ENCODE assay signal across 21 cellular contexts in the genomic region with DNA sequence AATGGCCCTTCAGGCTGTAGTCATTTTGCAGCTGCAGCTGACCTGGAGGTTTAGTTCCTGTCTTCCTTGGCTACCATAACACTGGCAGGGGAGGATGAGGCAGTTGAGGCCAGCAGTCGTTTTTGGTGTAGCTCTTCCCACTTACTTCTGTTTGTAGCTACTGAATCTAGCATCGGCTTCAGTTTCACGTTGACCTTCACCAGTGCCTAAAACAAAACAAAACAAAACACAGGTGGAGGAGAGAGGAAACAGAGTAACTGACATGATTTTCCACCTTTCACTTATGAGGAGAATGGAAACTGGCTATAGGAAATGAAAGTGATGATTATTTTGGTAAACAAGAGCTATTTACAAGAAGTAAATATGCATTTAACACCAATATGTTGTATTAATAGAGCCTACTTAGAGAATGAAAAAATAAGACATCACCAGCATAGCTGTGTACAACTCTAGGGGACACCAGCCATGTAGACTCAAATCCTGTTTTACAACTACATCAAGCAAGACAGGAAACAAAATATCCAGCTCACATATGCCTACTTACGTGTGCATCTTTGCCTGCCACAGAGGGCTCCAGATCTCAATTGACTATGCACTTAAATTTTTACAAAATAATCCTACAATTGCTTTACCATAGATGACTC.
DNase-seq lines count a peak whose midpoint lies in the region; ATAC-seq and TF ChIP-seq lines count a peak whose summit lies in the region.
"Had no signal": no experiment of that assay in that cellular context is flagged by ENCODE, and none has a peak within 500 bp of the region (broad histone marks: within the 10 kb centered on the region; RNA-seq: fewer than 3 reads in every experiment).

No MANE protein-coding gene starts in this region.

- H3K4me1 Mint-ChIP-seq in H9, result peaks cover 17 to 21% of the 10 kb centered on the region in 2 experiments
- H3K4me1 Mint-ChIP-seq: activated CD4-positive, alpha-beta T cell treated with anti-CD3 and anti-CD28 coated beads for 36 hours; activated naive CD4-positive, alpha-beta T cell treated with anti-CD3 and anti-CD28 coated beads, Interleukin-2, amount 50 U/mL, for 24 hours had no signal

- H3K23ac ChIP-seq in H9 (ENCODE audit: insufficient read length, low read depth, low read length), result no peak overlapping the region
- no peak overlapping the region for H3K23ac ChIP-seq in neuronal stem cell (ENCODE audit: low read depth, low read length, poor library complexity)
- H3K23ac ChIP-seq in mesenchymal stem cell (ENCODE audit: low read length in 2 of 2), result no peak overlapping the region

- no peak overlapping the region for H3K4ac ChIP-seq in H9 (ENCODE audit: low read depth, low read length)
- H3K4ac ChIP-seq in neuronal stem cell (ENCODE audit: low read length), result no peak overlapping the region
- H3K4ac ChIP-seq in mesenchymal stem cell (ENCODE audit: low read depth in 1 of 2, low read length in 2 of 2), result no peak overlapping the region

- no peak overlapping the region for H4K5ac ChIP-seq in H9 (ENCODE audit: insufficient read length, low read depth, low read length)

- H3K14ac ChIP-seq in H9 (ENCODE audit: insufficient read depth, low read length) (no peak overlapping the region), neuronal stem cell (ENCODE audit: low read length) (no peak overlapping the region), mesenchymal stem cell (ENCODE audit: low read length in 2 of 2) (no peak overlapping the region)

- ATAC-seq in GM19324 (IDR thresholded peaks at IDR 0.05; ENCODE audit: low FRiP score, unreplicated experiment) (peak; percentile 45), HG03520 (IDR thresholded peaks at IDR 0.05; ENCODE audit: unreplicated experiment) (peak; percentile 51)
- ATAC-seq: activated CD4-positive, alpha-beta T cell treated with anti-CD3 and anti-CD28 coated beads for 36 hours; esophagus mucosa had no signal

- H4K20me1 ChIP-seq in H9 (ENCODE audit: control insufficient read depth, insufficient read depth, insufficient read length), result no peaks in the 10 kb centered on the region

- no peak overlapping the region for H2BK20ac ChIP-seq in H9 (ENCODE audit: low read depth, low read length, poor library complexity, severe bottlenecking)

- no peak overlapping the region for H2AFZ ChIP-seq in H9 (ENCODE audit: low read length)
- H2AFZ ChIP-seq in neuronal stem cell (ENCODE audit: low read length), result peak overlapping the region; percentile 68
- no peak overlapping the region for H2AFZ ChIP-seq in mesenchymal stem cell (ENCODE audit: low read depth, low read length)

- no peaks in the 10 kb centered on the region for H3K23me2 ChIP-seq in H9 (ENCODE audit: insufficient read length, low read depth, low read length, poor library complexity, severe bottlenecking)

- peaks cover 4% of the 10 kb centered on the region; the same call in 1 of the 2 replicates for H3K27me3 Mint-ChIP-seq in H9 (ENCODE audit: low read depth)

- no peaks in the 10 kb centered on the region for H3K9me3 ChIP-seq in H9 (ENCODE audit: control insufficient read depth, low read depth, low read length)
- H3K9me3 ChIP-seq in neuronal stem cell (replicated peaks in 1 of 2; ENCODE audit: control insufficient read depth in 2 of 2, insufficient read depth in 1 of 2, low read depth in 1 of 2, low read length in 2 of 2), result no peaks in the 10 kb centered on the region
- H3K9me3 ChIP-seq in mesenchymal stem cell (ENCODE audit: control insufficient read depth, low read length), result no peaks in the 10 kb centered on the region
- H3K9me3 ChIP-seq in ascending aorta, result no peaks in the 10 kb centered on the region
- H3K9me3 ChIP-seq: breast epithelium, neutrophil, SJSA1, testis had no signal

- no peaks in the 10 kb centered on the region for H3K27me3 ChIP-seq in H9 (ENCODE audit: insufficient read depth, low read length)
- no peaks in the 10 kb centered on the region for H3K27me3 ChIP-seq in neuronal stem cell (ENCODE audit: control insufficient read depth in 3 of 3, insufficient read depth in 3 of 3, low read depth in 1 of 3, low read length in 3 of 3)
- H3K27me3 ChIP-seq in mesenchymal stem cell (ENCODE audit: control insufficient read depth in 1 of 2, insufficient read depth in 1 of 2, low read length in 2 of 2), result peaks cover 0 to 8% of the 10 kb centered on the region in 2 experiments
- no peaks in the 10 kb centered on the region for H3K27me3 ChIP-seq in ascending aorta
- H3K27me3 ChIP-seq: SJSA1, testis had no signal

- H3K36me3 ChIP-seq in neuronal stem cell (replicated peaks in 1 of 2; ENCODE audit: control insufficient read depth in 2 of 2, insufficient read depth in 2 of 2, low read length in 2 of 2) (no peaks in the 10 kb centered on the region), mesenchymal stem cell (ENCODE audit: control insufficient read depth in 1 of 2, insufficient read depth in 2 of 2, low read depth in 1 of 2, low read length in 2 of 2) (no peaks in the 10 kb centered on the region), ascending aorta (no peaks in the 10 kb centered on the region)
- H3K36me3 ChIP-seq: breast epithelium, neutrophil, SJSA1 had no signal

- no CpG with 5 or more reads among the region's 4 CpGs for WGBS in H9 (ENCODE audit: extremely low coverage, insufficient read length, low lambda C conversion rate)
- WGBS in neuronal stem cell (ENCODE audit: extremely low coverage in 2 of 2, insufficient read length in 2 of 2, insufficient replicate concordance in 1 of 2), 2 donors, result no CpG with 5 or more reads among the region's 4 CpGs
- WGBS in mesenchymal stem cell, result 0% methylated on average over 1 of the region's 4 CpGs

- H3K9me3 Mint-ChIP-seq in H9, result no peaks in the 10 kb centered on the region
- H3K9me3 Mint-ChIP-seq: activated naive CD4-positive, alpha-beta T cell treated with anti-CD3 and anti-CD28 coated beads, Interleukin-2, amount 50 U/mL, for 24 hours had no signal

- no peak overlapping the region for H2AK5ac ChIP-seq in H9 (ENCODE audit: insufficient read length, low read length)
- no peak overlapping the region for H2AK5ac ChIP-seq in neuronal stem cell (ENCODE audit: low read depth, low read length)
- no peak overlapping the region for H2AK5ac ChIP-seq in mesenchymal stem cell (ENCODE audit: low read length, severe bottlenecking)

- TF ChIP-seq CTCF in H9 (conservative IDR thresholded peaks at IDR 0.05) (no peak), ascending aorta (IDR thresholded peaks at IDR 0.05) (no peak)

- H3T11ph ChIP-seq in H9 (ENCODE audit: low read length), result no peak overlapping the region

- H2BK120ac ChIP-seq in H9 (ENCODE audit: low read depth, low read length, poor library complexity, severe bottlenecking), result no peak overlapping the region
- peak overlapping the region; percentile 16 for H2BK120ac ChIP-seq in neuronal stem cell (ENCODE audit: low read depth, low read length)
- H2BK120ac ChIP-seq in mesenchymal stem cell (ENCODE audit: low read depth, low read length), result no peak overlapping the region

- no peaks in the 10 kb centered on the region for H3K36me3 Mint-ChIP-seq in H9 (ENCODE audit: insufficient read depth in 1 of 3, low read depth in 3 of 3)

- H3K4me1 ChIP-seq in H9 (ENCODE audit: insufficient read depth, low read length) (peaks cover 6% of the 10 kb centered on the region; the same call in 1 of the 2 replicates), neuronal stem cell (ENCODE audit: control insufficient read depth in 2 of 2, insufficient read depth in 1 of 2, low read depth in 1 of 2, low read length in 2 of 2) (peaks cover 0 to 11% of the 10 kb centered on the region in 2 donors), mesenchymal stem cell (ENCODE audit: control insufficient read depth, insufficient read depth, low read depth, low read length) (no peaks in the 10 kb centered on the region), ascending aorta (no peaks in the 10 kb centered on the region)
- H3K4me1 ChIP-seq: breast epithelium, SJSA1 had no signal

- intact Hi-C loops in ascending aorta (cut with DNase I), result no loop called here

- H2BK12ac ChIP-seq in H9 (ENCODE audit: insufficient read length, low read depth, low read length), result no peak overlapping the region
- no peak overlapping the region for H2BK12ac ChIP-seq in neuronal stem cell (ENCODE audit: low read length)
- no peak overlapping the region for H2BK12ac ChIP-seq in mesenchymal stem cell (ENCODE audit: low read length in 2 of 2)

- no peak overlapping the region for H3K27ac Mint-ChIP-seq in H9
- H3K27ac Mint-ChIP-seq: activated CD4-positive, alpha-beta T cell treated with anti-CD3 and anti-CD28 coated beads for 36 hours; activated naive CD4-positive, alpha-beta T cell treated with anti-CD3 and anti-CD28 coated beads, Interleukin-2, amount 50 U/mL, for 24 hours had no signal

- H3K4me2 ChIP-seq in H9 (ENCODE audit: insufficient read depth, insufficient read length, low read length), result no peak overlapping the region
- H3K4me2 ChIP-seq in neuronal stem cell (ENCODE audit: insufficient read depth, low read length, poor library complexity, severe bottlenecking), result no peak overlapping the region
- no peak overlapping the region for H3K4me2 ChIP-seq in mesenchymal stem cell (ENCODE audit: low read length, poor library complexity, severe bottlenecking)

- no peak overlapping the region for H4K91ac ChIP-seq in H9 (ENCODE audit: insufficient read length, low read depth, low read length)
- H4K91ac ChIP-seq in neuronal stem cell (ENCODE audit: low read depth, low read length, poor library complexity), result no peak overlapping the region
- no peak overlapping the region for H4K91ac ChIP-seq in mesenchymal stem cell (ENCODE audit: low read length)

- H3K4me3 ChIP-seq in neuronal stem cell (ENCODE audit: low read length in 2 of 2) (no peak overlapping the region), mesenchymal stem cell (ENCODE audit: insufficient read depth in 1 of 2, low read depth in 1 of 2, low read length in 2 of 2) (no peak overlapping the region), ascending aorta (no peak overlapping the region)
- H3K4me3 ChIP-seq: breast epithelium, SJSA1, testis had no signal

- H3K79me1 ChIP-seq in H9 (ENCODE audit: insufficient read depth, low read depth, low read length, poor library complexity, severe bottlenecking) (no peaks in the 10 kb centered on the region), neuronal stem cell (ENCODE audit: low read depth, low read length) (no peaks in the 10 kb centered on the region), mesenchymal stem cell (replicated peaks; ENCODE audit: low read length, poor library complexity, severe bottlenecking) (no peaks in the 10 kb centered on the region)

- H3K9ac ChIP-seq in H9 (ENCODE audit: extremely low read depth, insufficient read length, low read length) (no peak overlapping the region), neuronal stem cell (ENCODE audit: low read depth, low read length, poor library complexity) (no peak overlapping the region), mesenchymal stem cell (ENCODE audit: low read length) (no peak overlapping the region)

- DNase-seq in H9 (no peak), neuronal stem cell (ENCODE audit: low spot score) (no peak), mesenchymal stem cell (no peak), ascending aorta (ENCODE audit: low spot score in 2 of 2) (no peak), NCI-H1105 (lab: John Stamatoyannopoulos, UW) (no peak)
- DNase-seq in stimulated activated CD4-positive, alpha-beta T cell treated with anti-CD3 and anti-CD28 coated beads, Interleukin-2, amount 100 ng/mL, for 24 hours, result no peak
- DNase-seq: activated CD4-positive, alpha-beta T cell treated with anti-CD3 and anti-CD28 coated beads for 36 hours; AML-193; KG1; mesendoderm; NCI-H1417; OCI-M1; T1000; testis had no signal

- H3K79me2 ChIP-seq in H9 (ENCODE audit: insufficient read depth, low read length), result no peaks in the 10 kb centered on the region

- H4K8ac ChIP-seq in H9 (replicated peaks; ENCODE audit: insufficient read length, low read depth, low read length) (peak overlapping the region; percentile 45), neuronal stem cell (ENCODE audit: low read depth, low read length) (no peak overlapping the region), mesenchymal stem cell (ENCODE audit: low read length) (no peak overlapping the region)

- H3K56ac ChIP-seq in H9 (ENCODE audit: insufficient read length, low read depth, low read length), result no peak overlapping the region

- H3K18ac ChIP-seq in H9 (ENCODE audit: insufficient read length, low read depth, low read length) (no peak overlapping the region), neuronal stem cell (ENCODE audit: low read length) (peak overlapping the region; percentile 15), mesenchymal stem cell (ENCODE audit: low read depth in 1 of 2, low read length in 2 of 2) (no peak overlapping the region)

- H3K27ac ChIP-seq in H9 (ENCODE audit: insufficient read length, low read depth, low read length) (no peak overlapping the region), neuronal stem cell (replicated peaks; ENCODE audit: low read length) (no peak overlapping the region), mesenchymal stem cell (ENCODE audit: low read length, poor library complexity, severe bottlenecking) (no peak overlapping the region), ascending aorta (no peak overlapping the region)
- H3K27ac ChIP-seq: breast epithelium, neutrophil, SJSA1, testis had no signal

- no peak overlapping the region for H2BK15ac ChIP-seq in H9 (ENCODE audit: low read depth, low read length)
- H2BK15ac ChIP-seq in neuronal stem cell (ENCODE audit: low read length), result no peak overlapping the region
- no peak overlapping the region for H2BK15ac ChIP-seq in mesenchymal stem cell (ENCODE audit: low read depth, poor library complexity, severe bottlenecking)

- no peak overlapping the region for H3K4me3 Mint-ChIP-seq in H9
- H3K4me3 Mint-ChIP-seq: activated CD4-positive, alpha-beta T cell treated with anti-CD3 and anti-CD28 coated beads for 36 hours; activated naive CD4-positive, alpha-beta T cell treated with anti-CD3 and anti-CD28 coated beads, Interleukin-2, amount 50 U/mL, for 24 hours had no signal

- H2BK5ac ChIP-seq in H9 (ENCODE audit: insufficient read length, low read length) (no peak overlapping the region), neuronal stem cell (ENCODE audit: low read length) (no peak overlapping the region), mesenchymal stem cell (ENCODE audit: low read depth, low read length, poor library complexity, severe bottlenecking) (no peak overlapping the region)
